22 cellular contexts compared by ENCODE assay signal in genomic region chrX:133987188-133987587, GRCh38. TPM values are rescaled to one million over a fixed set of nuclear protein-coding genes. Genes with fewer than 3 reads are reported as not detected.
"Had no signal": no experiment of that assay in that cellular context is flagged by ENCODE, and none has a peak within 500 bp of the region (broad histone marks: within the 10 kb centered on the region; RNA-seq: fewer than 3 reads in every experiment).

No MANE protein-coding gene starts in this region.

- H3K4me3 ChIP-seq: adrenal gland, breast epithelium, MG63, PC-9 had no signal

- H3K9me3 ChIP-seq: adrenal gland, breast epithelium, MG63 had no signal

- H3K9me3 Mint-ChIP-seq: activated naive CD8-positive, alpha-beta T cell treated with anti-CD3 and anti-CD28 coated beads, Interleukin-2, amount 10 ng/mL, durations not matched to agents 7 days and 5 days; T-helper 1 cell treated with Interleukin-12 subunit alpha and Interleukin-12 subunit beta and Interleukin-4 antibody, amounts not matched to agents 30 μg/mL and 1 μg/mL, for 36 hours; WTC11 had no signal

- DNase-seq: activated CD4-positive, alpha-beta T cell treated with anti-CD3 and anti-CD28 coated beads for 48 hours; activated CD4-positive, alpha-beta T cell treated with anti-CD3 and anti-CD28 coated beads, Interleukin-2, amount 50 U/mL, for 4 hours; activated CD4-positive, CD25-positive, alpha-beta regulatory T cell treated with anti-CD3 and anti-CD28 coated beads, Interleukin-2, amount 50 U/mL, for 72 hours; activated CD8-positive, alpha-beta memory T cell treated with anti-CD3 and anti-CD28 coated beads, Interleukin-2, amount 50 U/mL, for 48 hours; activated CD8-positive, alpha-beta T cell treated with anti-CD3 and anti-CD28 coated beads, Interleukin-2, amount 10 ng/mL, durations not matched to agents 7 days and 5 days; activated naive CD4-positive, alpha-beta T cell treated with anti-CD3 and anti-CD28 coated beads, Interleukin-2, amount 50 U/mL, for 16 hours; activated naive CD8-positive, alpha-beta T cell treated with anti-CD3 and anti-CD28 coated beads, Interleukin-2, amount 10 ng/mL, durations not matched to agents 7 days and 5 days; activated T-cell treated with anti-CD3 and anti-CD28 coated beads, Interleukin-2, amount 50 U/mL, for 1 hour; adrenal gland; anterior cingulate cortex; MG63; MV-4-11; NCI-H1092 treated with DMSO at 0.1 percent for 48 hours; NCI-H1417 treated with DMSO at 0.1 percent for 48 hours; NCI-H1694; NCI-H2029; NCI-H446; PC-9; SHP77 treated with DMSO at 0.1 percent for 48 hours had no signal

- H3K36me3 ChIP-seq: adrenal gland, breast epithelium, MG63 had no signal

- H3K36me3 Mint-ChIP-seq: activated naive CD8-positive, alpha-beta T cell treated with anti-CD3 and anti-CD28 coated beads, Interleukin-2, amount 10 ng/mL, durations not matched to agents 7 days and 5 days; WTC11 had no signal

- H3K4me3 Mint-ChIP-seq: activated CD8-positive, alpha-beta T cell treated with anti-CD3 and anti-CD28 coated beads, Interleukin-2, amount 10 ng/mL, durations not matched to agents 7 days and 5 days; activated naive CD8-positive, alpha-beta T cell treated with anti-CD3 and anti-CD28 coated beads, Interleukin-2, amount 10 ng/mL, durations not matched to agents 7 days and 5 days; T-helper 1 cell treated with Interleukin-12 subunit alpha and Interleukin-12 subunit beta and Interleukin-4 antibody, amounts not matched to agents 30 μg/mL and 1 μg/mL, for 36 hours; WTC11 had no signal

- ATAC-seq: activated CD8-positive, alpha-beta T cell treated with anti-CD3 and anti-CD28 coated beads, Interleukin-2, amount 10 ng/mL, durations not matched to agents 7 days and 5 days; WTC11 had no signal

- H3K27me3 ChIP-seq: MG63 had no signal

- H3K4me1 ChIP-seq: adrenal gland, breast epithelium had no signal

- H3K27ac Mint-ChIP-seq: activated CD8-positive, alpha-beta T cell treated with anti-CD3 and anti-CD28 coated beads, Interleukin-2, amount 10 ng/mL, durations not matched to agents 7 days and 5 days; activated naive CD8-positive, alpha-beta T cell treated with anti-CD3 and anti-CD28 coated beads, Interleukin-2, amount 10 ng/mL, durations not matched to agents 7 days and 5 days; T-helper 1 cell treated with Interleukin-12 subunit alpha and Interleukin-12 subunit beta and Interleukin-4 antibody, amounts not matched to agents 30 μg/mL and 1 μg/mL, for 36 hours; WTC11 had no signal

RNA-seq across cellular contexts. Expression of gene GPC3, which starts 1.8 kb away (rescaled TPM):
- total RNA-seq: PC-9 had no signal
